Comparison of ENCODE assay signal across 19 cellular contexts in the genomic region with DNA sequence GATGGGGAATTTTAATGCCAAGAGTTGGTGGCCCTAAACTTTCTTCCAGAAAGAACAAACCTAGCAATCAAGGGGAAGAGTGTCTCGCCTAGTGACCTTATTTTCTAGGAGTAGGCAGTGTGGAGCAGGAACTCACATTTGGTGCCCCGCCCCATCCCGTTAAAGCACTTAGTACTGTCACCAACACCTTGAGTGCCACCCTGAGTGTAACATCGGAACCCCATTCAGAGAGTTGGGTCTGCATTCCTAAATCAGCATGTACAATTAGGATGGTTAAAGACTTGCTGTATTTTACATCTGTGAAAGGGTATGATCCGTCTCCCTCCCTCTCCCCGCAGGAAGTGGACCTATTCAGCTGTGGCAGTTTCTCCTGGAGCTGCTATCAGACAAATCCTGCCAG. TPM values are rescaled to one million over a fixed set of nuclear protein-coding genes. Genes with fewer than 3 reads are reported as not detected.
DNase-seq lines count a peak whose midpoint lies in the region; ATAC-seq, FAIRE-seq and TF ChIP-seq lines count a peak whose summit lies in the region.
"Had no signal": no experiment of that assay in that cellular context is flagged by ENCODE, and none has a peak within 500 bp of the region (broad histone marks: within the 10 kb centered on the region; RNA-seq: fewer than 3 reads in every experiment).

No MANE protein-coding gene starts in this region.

- no peak overlapping the region for H3K27ac Mint-ChIP-seq in activated naive CD4-positive, alpha-beta T cell treated with anti-CD3 and anti-CD28 coated beads, Interleukin-2, amount 50 U/mL, for 72 hours
- H3K27ac Mint-ChIP-seq: activated naive CD4-positive, alpha-beta T cell treated with anti-CD3 and anti-CD28 coated beads, Interleukin-2, amount 50 U/mL, for 24 hours; T-cell had no signal

- H3K23me2 ChIP-seq in H1 (ENCODE audit: low read depth, low read length): no peaks in the 10 kb centered on the region

- H3K9me3 Mint-ChIP-seq in activated naive CD4-positive, alpha-beta T cell treated with anti-CD3 and anti-CD28 coated beads, Interleukin-2, amount 50 U/mL, for 72 hours: no peaks in the 10 kb centered on the region
- H3K9me3 Mint-ChIP-seq: activated naive CD4-positive, alpha-beta T cell treated with anti-CD3 and anti-CD28 coated beads, Interleukin-2, amount 50 U/mL, for 24 hours; stimulated activated naive CD8-positive, alpha-beta T cell treated with anti-CD3 and anti-CD28 coated beads, Interleukin-15, Interleukin-2, amounts not matched to agents 100 ng/mL and 50 ng/mL, for 24 hours had no signal

- 87% methylated on average over 5 of the region's 6 CpGs; no CpG with 5 or more reads in 1 of the 2 experiments for WGBS in H1 (ENCODE audit: extremely low coverage in 1 of 2, insufficient coverage in 1 of 2, insufficient read length in 1 of 2, insufficient replicate concordance in 2 of 2, low coverage in 1 of 2, low lambda C conversion rate in 2 of 2, missing lambda C conversion rate in 1 of 2), 2 experiments
- WGBS in mesenchymal stem cell: 98% methylated on average over 6 of the region's 6 CpGs
- WGBS in thyroid gland, 2 donors: 86 to 89% methylated on average over 6 of the region's 6 CpGs

- CTCF ChIA-PET in H1 (lab: Charles Lee; ENCODE audit: partially characterized antibody): interaction anchor here (0.9 to 1.6 kb wide), 3 partner anchors 8 to 316 kb away, joined by 3 to 5 read pairs (median 4); no protein-coding TSS in a partner anchor

- H4K20me1 ChIP-seq in H1 (replicated peaks in 1 of 2; ENCODE audit: control insufficient read depth in 1 of 2, insufficient read depth in 2 of 2, low read length in 2 of 2): peaks cover 0 to 15% of the 10 kb centered on the region in 2 experiments

- H4K91ac ChIP-seq in H1 (replicated peaks; ENCODE audit: insufficient read length, low read length): no peak overlapping the region
- H4K91ac ChIP-seq in mesenchymal stem cell (ENCODE audit: low read length): no peak overlapping the region

- H3K36me3 ChIP-seq in Peyer's patch (peaks cover 0 to 80% (median 8%) of the 10 kb centered on the region in 3 donors), H1 (ENCODE audit: control insufficient read depth in 2 of 4, insufficient read depth in 4 of 4, low read length in 3 of 4) (peaks cover 44 to 76% (median 72%) of the 10 kb centered on the region in 4 experiments), mesenchymal stem cell (ENCODE audit: control insufficient read depth in 1 of 2, insufficient read depth in 2 of 2, low read depth in 1 of 2, low read length in 2 of 2) (peaks cover 61 to 77% of the 10 kb centered on the region in 2 experiments), thyroid gland (peaks cover 54 to 75% of the 10 kb centered on the region in 2 donors)

- no peak overlapping the region for H2AFZ ChIP-seq in H1 (ENCODE audit: low read length)
- H2AFZ ChIP-seq in mesenchymal stem cell (ENCODE audit: low read depth, low read length): no peak overlapping the region

- H3K4me1 ChIP-seq in Peyer's patch: peaks cover 0 to 80% (median 10%) of the 10 kb centered on the region in 4 donors
- no peaks in the 10 kb centered on the region for H3K4me1 ChIP-seq in H1 (replicated peaks in 1 of 4; ENCODE audit: control insufficient read depth in 3 of 4, insufficient read depth in 4 of 4, low read length in 3 of 4)
- H3K4me1 ChIP-seq in mesenchymal stem cell (ENCODE audit: control insufficient read depth, insufficient read depth, low read depth, low read length): peaks cover 13% of the 10 kb centered on the region
- H3K4me1 ChIP-seq in thyroid gland: peaks cover 60 to 69% of the 10 kb centered on the region in 2 donors

- H3K9ac ChIP-seq in H1 (replicated peaks in 1 of 4; ENCODE audit: extremely low read depth in 1 of 4, low read depth in 3 of 4, low read length in 3 of 4): no peak overlapping the region
- H3K9ac ChIP-seq in mesenchymal stem cell (ENCODE audit: low read length): no peak overlapping the region

- H2BK5ac ChIP-seq in H1 (ENCODE audit: low read depth, low read length): 0 out of 2 replicates have a peak overlapping the region, but pooled peaks have one; percentile 3
- H2BK5ac ChIP-seq in mesenchymal stem cell (ENCODE audit: low read depth, low read length, poor library complexity, severe bottlenecking): no peak overlapping the region

- no peak overlapping the region for H4K5ac ChIP-seq in H1 (ENCODE audit: insufficient read length, low read depth, low read length)

- H3K36me3 Mint-ChIP-seq in activated naive CD4-positive, alpha-beta T cell treated with anti-CD3 and anti-CD28 coated beads, Interleukin-2, amount 50 U/mL, for 72 hours: peaks cover 55 to 57% of the 10 kb centered on the region in 2 donors

- H3K14ac ChIP-seq in H1 (ENCODE audit: insufficient read length) (no peak overlapping the region), mesenchymal stem cell (ENCODE audit: low read length in 2 of 2) (no peak overlapping the region)

- TF ChIP-seq POLR2A in Peyer's patch (IDR thresholded peaks at IDR 0.05) (no peak), H1 (IDR thresholded peaks at IDR 0.05; ENCODE audit: control extremely low read depth in 1 of 2, low read depth in 2 of 2, low read length in 2 of 2) (no peak), thyroid gland (IDR thresholded peaks at IDR 0.05) (no peak)

- H3K23ac ChIP-seq in H1 (ENCODE audit: insufficient read length): no peak overlapping the region
- no peak overlapping the region for H3K23ac ChIP-seq in mesenchymal stem cell (ENCODE audit: low read length in 2 of 2)

- no peak for FAIRE-seq in H1 (lab: Jason Lieb, UNC)
- FAIRE-seq: K562 had no signal

- no peaks in the 10 kb centered on the region; a peak in 1 of 4 replicates for H3K79me2 ChIP-seq in H1 (ENCODE audit: control insufficient read depth in 1 of 2, insufficient read depth in 2 of 2, low read length in 2 of 2)

- DNase-seq in Peyer's patch (no peak), H1 (ENCODE audit: low read depth in 1 of 2, low spot score in 2 of 2) (no peak), mesenchymal stem cell (no peak), thyroid gland (no peak), AG20443 (ENCODE audit: low spot score) (no peak)
- DNase-seq in activated naive CD4-positive, alpha-beta T cell treated with anti-CD3 and anti-CD28 coated beads, Interleukin-2, amount 50 U/mL, for 72 hours (ENCODE audit: low spot score in 2 of 2): no peak
- DNase-seq: activated CD4-positive, alpha-beta T cell treated with anti-CD3 and anti-CD28 coated beads, Interleukin-2, amount 50 U/mL, for 48 hours; activated T-cell treated with anti-CD3 and anti-CD28 coated beads, Interleukin-2, amount 50 U/mL, for 4 hours; Caco-2; H7; NCI-H446 treated with DMSO at 0.1 percent for 48 hours; SHP77 treated with DMSO at 0.1 percent for 48 hours had no signal

- no peak overlapping the region for H3K56ac ChIP-seq in H1 (replicated peaks; ENCODE audit: insufficient read length, low read depth, low read length)

- H3K18ac ChIP-seq in H1 (ENCODE audit: extremely low read depth, low read length) (no peak overlapping the region), mesenchymal stem cell (ENCODE audit: low read depth in 1 of 2, low read length in 2 of 2) (peak overlapping the region; percentile 2 to 13)

- no peak overlapping the region for H3K4me3 ChIP-seq in Peyer's patch
- no peak overlapping the region for H3K4me3 ChIP-seq in H1 (ENCODE audit: extremely low read depth in 1 of 4, insufficient read depth in 2 of 4, low read depth in 3 of 4, low read length in 4 of 4)
- H3K4me3 ChIP-seq in mesenchymal stem cell (ENCODE audit: insufficient read depth in 1 of 2, low read depth in 1 of 2, low read length in 2 of 2): no peak overlapping the region
- no peak overlapping the region for H3K4me3 ChIP-seq in thyroid gland (replicated peaks in 1 of 3)
- H3K4me3 ChIP-seq: K562 had no signal

- H3K9me3 ChIP-seq in Peyer's patch (no peaks in the 10 kb centered on the region), H1 (ENCODE audit: insufficient read depth in 2 of 2, low read depth in 1 of 2, low read length in 1 of 2) (no peaks in the 10 kb centered on the region), mesenchymal stem cell (ENCODE audit: control insufficient read depth, low read length) (peaks cover 5% of the 10 kb centered on the region), thyroid gland (no peaks in the 10 kb centered on the region)
- H3K9me3 ChIP-seq: Caco-2 had no signal

- intact Hi-C loops in thyroid gland (cut with DNase I): no loop called here

- no peak overlapping the region for H2BK20ac ChIP-seq in H1 (ENCODE audit: low read length)

- H2BK12ac ChIP-seq in H1 (ENCODE audit: low read depth, low read length): no peak overlapping the region
- H2BK12ac ChIP-seq in mesenchymal stem cell (ENCODE audit: low read length in 2 of 2): no peak overlapping the region

- POLR2A ChIA-PET in H1 (lab: Charles Lee; ENCODE audit: partially characterized antibody): interaction anchor here (0.7 to 1.6 kb wide), 2 partner anchors 9 to 12 kb away, joined by 3 to 4 read pairs; no protein-coding TSS in a partner anchor

- TF ChIP-seq RAD21 in H1 (IDR thresholded peaks at IDR 0.05 in 1 of 2, conservative IDR thresholded peaks at IDR 0.05 in 1 of 2; ENCODE audit: low read depth in 2 of 2, low read length in 2 of 2): no peak

- ATAC-seq in HG03565 (IDR thresholded peaks at IDR 0.05; ENCODE audit: unreplicated experiment) (no peak), HG03469 (IDR thresholded peaks at IDR 0.05; ENCODE audit: unreplicated experiment) (no peak)
- no peak for ATAC-seq in activated naive CD4-positive, alpha-beta T cell treated with anti-CD3 and anti-CD28 coated beads, Interleukin-2, amount 50 U/mL, for 72 hours
- ATAC-seq: activated T-cell treated with anti-CD3 and anti-CD28 coated beads, Interleukin-2, amount 50 U/mL, for 4 hours; K562; T-cell had no signal

- H2BK15ac ChIP-seq in H1 (ENCODE audit: low read length): no peak overlapping the region
- H2BK15ac ChIP-seq in mesenchymal stem cell (ENCODE audit: low read depth, poor library complexity, severe bottlenecking): no peak overlapping the region

- H3K79me1 ChIP-seq in H1 (ENCODE audit: low read depth, low read length): no peaks in the 10 kb centered on the region
- H3K79me1 ChIP-seq in mesenchymal stem cell (replicated peaks; ENCODE audit: low read length, poor library complexity, severe bottlenecking): peaks cover 25% of the 10 kb centered on the region

- no peak overlapping the region for H2BK120ac ChIP-seq in H1 (replicated peaks; ENCODE audit: low read depth, low read length)
- no peak overlapping the region for H2BK120ac ChIP-seq in mesenchymal stem cell (ENCODE audit: low read depth, low read length)

- H2AK5ac ChIP-seq in H1 (ENCODE audit: low read depth, low read length) (no peak overlapping the region), mesenchymal stem cell (ENCODE audit: low read length, severe bottlenecking) (no peak overlapping the region)

- H4K8ac ChIP-seq in H1 (ENCODE audit: extremely low read depth, insufficient read depth, low read length) (no peak overlapping the region), mesenchymal stem cell (ENCODE audit: low read length) (no peak overlapping the region)

- H3K4ac ChIP-seq in H1 (replicated peaks; ENCODE audit: insufficient read length, low read depth, low read length) (no peak overlapping the region), mesenchymal stem cell (ENCODE audit: low read depth in 1 of 2, low read length in 2 of 2) (no peak overlapping the region)

- no peak overlapping the region for H3K4me2 ChIP-seq in H1 (ENCODE audit: insufficient read depth in 1 of 2, low read depth in 2 of 2, low read length in 2 of 2)
- H3K4me2 ChIP-seq in mesenchymal stem cell (ENCODE audit: low read length, poor library complexity, severe bottlenecking): no peak overlapping the region

- H3K27ac ChIP-seq in Peyer's patch: peak overlapping the region; percentile 52 to 83 (median 68)
- no peak overlapping the region for H3K27ac ChIP-seq in H1 (ENCODE audit: low read depth, low read length)
- no peak overlapping the region for H3K27ac ChIP-seq in mesenchymal stem cell (ENCODE audit: low read length, poor library complexity, severe bottlenecking)
- H3K27ac ChIP-seq in thyroid gland: peak overlapping the region in 2 of 3 donors; percentile 92 to 99
- H3K27ac ChIP-seq: VCaP had no signal

- no peaks in the 10 kb centered on the region for H3K27me3 ChIP-seq in Peyer's patch
- H3K27me3 ChIP-seq in H1 (replicated peaks in 1 of 4; ENCODE audit: control insufficient read depth in 3 of 4, extremely low read depth in 1 of 4, insufficient read depth in 3 of 4, low read length in 3 of 4): no peaks in the 10 kb centered on the region
- H3K27me3 ChIP-seq in mesenchymal stem cell (ENCODE audit: control insufficient read depth in 1 of 2, insufficient read depth in 1 of 2, low read length in 2 of 2): no peaks in the 10 kb centered on the region
- H3K27me3 ChIP-seq in thyroid gland: no peaks in the 10 kb centered on the region

- peak in 1 of 6 experiments; percentile 1 for TF ChIP-seq CTCF in Peyer's patch (IDR thresholded peaks at IDR 0.05)
- TF ChIP-seq CTCF in H1 (IDR thresholded peaks at IDR 0.05; ENCODE audit: control extremely low read depth in 1 of 3, insufficient read depth in 1 of 3, low read depth in 1 of 3, low read length in 3 of 3): no peak
- no peak for TF ChIP-seq CTCF in thyroid gland (IDR thresholded peaks at IDR 0.05)

- TF ChIP-seq EP300 in H1 (IDR thresholded peaks at IDR 0.05; ENCODE audit: borderline replicate concordance in 1 of 2, low read depth in 2 of 2, low read length in 2 of 2): no peak

RNA-seq across cellular contexts. Expression of a gene that starts 15.5 kb away (rescaled TPM):
- total RNA-seq in Peyer's patch: 100 to 1,000 TPM; 127 to 186 (median 147) TPM
- total RNA-seq in H1 (2021; fragmentation: NEBNext Ultra II Directional; extraction: Animal tissue kit (Norgen Biotek cat#: 25700)): 42.2 and 45.1 TPM in 2 replicates
- polyA plus RNA-seq in H1 (2011; rRNA removed): 10.4 and 11.0 TPM in 2 replicates
- 11.7 TPM for polyA plus RNA-seq in H1 (2011; cell fraction: cytosol; rRNA removed)
- 19.7 TPM for polyA plus RNA-seq in H1 (2011; cell fraction: nucleus; rRNA removed)
- polyA plus RNA-seq in H1 (2012, experiment 1 of 2): 18.4 to 22.7 TPM (median 21.9 TPM) in 4 replicates
- 12.8 TPM for polyA plus RNA-seq in H1 (2012, experiment 2 of 2)
- polyA plus RNA-seq in H1 (2013, experiment 1 of 2): 22.6 TPM
- polyA plus RNA-seq in H1 (2013, experiment 2 of 2): 22.9 TPM
- 16.9 and 24.2 TPM in 2 replicates for polyA minus RNA-seq in H1 (2011; rRNA and poly(A)+ RNA removed)
- 17.0 TPM for polyA minus RNA-seq in H1 (2011; cell fraction: cytosol; rRNA and poly(A)+ RNA removed)
- polyA minus RNA-seq in H1 (2011; cell fraction: nucleus; rRNA and poly(A)+ RNA removed): 15.5 TPM
- polyA plus RNA-seq in mesenchymal stem cell (2013, experiment 1 of 2): 85.3 TPM
- 83.5 TPM for polyA plus RNA-seq in mesenchymal stem cell (2013, experiment 2 of 2)
- 10 to 100 TPM; 36.6 to 92.2 (median 56.3) TPM for total RNA-seq in thyroid gland
- 10 to 100 TPM; 35.8 to 48.3 TPM for total RNA-seq in activated naive CD4-positive, alpha-beta T cell treated with anti-CD3 and anti-CD28 coated beads, Interleukin-2, amount 50 U/mL, for 72 hours

Comparison
In these comparisons a context has a peak if more than half of its experiments do, and no peak if none do; other contexts are left out.
1. H3K27ac ChIP-seq: peak in Peyer's patch (4 of 4) and thyroid gland (2 of 3); none in H1 (single experiment) and mesenchymal stem cell (single experiment).